8 cellular contexts compared by ENCODE assay signal in genomic region chr9:5628530-5629311, GRCh38. TPM values are rescaled to one million over a fixed set of nuclear protein-coding genes. Genes with fewer than 3 reads are reported as not detected.
A peak's percentile ranks its signal among the peaks of the same experiment; 100 is the strongest.
DNase-seq lines count a peak whose midpoint lies in the region; ATAC-seq and TF ChIP-seq lines count a peak whose summit lies in the region.

TSS of gene RIC1 (plus strand) at chr9:5629107. CDS start at chr9:5629310, 203 bp downstream.

- POLR2A ChIA-PET in PC-9 (lab: Charles Lee; ENCODE audit: unreplicated experiment), result interaction anchor here (0.5 to 0.7 kb wide), 3 partner anchors 110 to 379 kb away, joined by 5 to 7 read pairs (median 6); no protein-coding TSS in a partner anchor

- no peaks in the 10 kb centered on the region for H3K27me3 Mint-ChIP-seq in IgD-negative memory B cell
- no peaks in the 10 kb centered on the region for H3K27me3 Mint-ChIP-seq in activated T-cell treated with anti-CD3 and anti-CD28 coated beads, Interleukin-2, amount 50 U/mL, for 4 hours (ENCODE audit: low read depth)

- peaks cover 5% of the 10 kb centered on the region for H3K36me3 Mint-ChIP-seq in IgD-negative memory B cell
- H3K36me3 Mint-ChIP-seq in activated T-cell treated with anti-CD3 and anti-CD28 coated beads, Interleukin-2, amount 50 U/mL, for 4 hours (ENCODE audit: insufficient read depth), result no peaks in the 10 kb centered on the region

- peaks cover 30 to 54% (median 44%) of the 10 kb centered on the region in 3 donors for H3K4me1 Mint-ChIP-seq in IgD-negative memory B cell
- peaks cover 67% of the 10 kb centered on the region for H3K4me1 Mint-ChIP-seq in activated T-cell treated with anti-CD3 and anti-CD28 coated beads, Interleukin-2, amount 50 U/mL, for 4 hours (ENCODE audit: low read depth)

- WGBS in esophagus, 2 donors, result 0 to 1% methylated on average over 61 to 84 of the region's 84 CpGs

- no TSS peak for BruUV-seq in PC-9 (replicated peaks; lab: Mats Ljungman, UMichigan)

- no peaks in the 10 kb centered on the region for H4K20me1 ChIP-seq in PC-9 (ENCODE audit: insufficient read depth)

- peak within 1 kb of the TSS; percentile 98 to 100 (median 99) for H3K4me3 Mint-ChIP-seq in IgD-negative memory B cell
- H3K4me3 Mint-ChIP-seq in activated T-cell treated with anti-CD3 and anti-CD28 coated beads, Interleukin-2, amount 50 U/mL, for 4 hours, result peak within 1 kb of the TSS; percentile 100

- intact Hi-C loops in PC-9 (cut with micrococcal nuclease; ENCODE audit: unreplicated experiment), result no loop called here

- TF ChIP-seq CTCF in PC-9 (conservative IDR thresholded peaks at IDR 0.05), result no peak

- DNase-seq in DMS153 treated with DMSO at 0.1 percent for 48 hours (lab: John Stamatoyannopoulos, UW; ENCODE audit: unreplicated experiment) (peak; percentile 65), PC-9 (peak; percentile 82)
- DNase-seq in activated T-cell treated with anti-CD3 and anti-CD28 coated beads, Interleukin-2, amount 50 U/mL, for 4 hours, result peak; percentile 85
- peak; percentile 91 for DNase-seq in stimulated activated CD8-positive, alpha-beta memory T cell treated with anti-CD3 and anti-CD28 coated beads, Interleukin-4, amount 100 ng/mL, for 48 hours

- H3K9me3 ChIP-seq in PC-9 (ENCODE audit: insufficient read depth, low read depth) (no peaks in the 10 kb centered on the region), esophagus (ENCODE audit: control insufficient read depth in 2 of 2, insufficient read depth in 1 of 2, low read depth in 1 of 2, low read length in 1 of 2) (no peaks in the 10 kb centered on the region), mucosa of stomach (ENCODE audit: control insufficient read depth, low read length) (no peaks in the 10 kb centered on the region)

- H2AFZ ChIP-seq in PC-9, result peak within 1 kb of the TSS; percentile 96

- no peaks in the 10 kb centered on the region for H3K9me2 ChIP-seq in PC-9 (ENCODE audit: insufficient read depth)

- no peaks in the 10 kb centered on the region for H3K9me3 Mint-ChIP-seq in IgD-negative memory B cell
- H3K9me3 Mint-ChIP-seq in activated T-cell treated with anti-CD3 and anti-CD28 coated beads, Interleukin-2, amount 50 U/mL, for 4 hours, result no peaks in the 10 kb centered on the region

- peak within 1 kb of the TSS; percentile 69 for H3K27ac ChIP-seq in PC-9
- peak within 1 kb of the TSS; percentile 97 to 98 for H3K27ac ChIP-seq in esophagus (ENCODE audit: low read depth in 2 of 2, low read length in 1 of 2)

- peaks cover 46% of the 10 kb centered on the region for H3K4me1 ChIP-seq in PC-9 (replicated peaks; ENCODE audit: insufficient read depth)
- H3K4me1 ChIP-seq in esophagus (ENCODE audit: control insufficient read depth in 2 of 2, insufficient read depth in 2 of 2, low read length in 1 of 2), result peaks cover 0 to 2% of the 10 kb centered on the region in 2 donors
- H3K4me1 ChIP-seq in mucosa of stomach (ENCODE audit: control insufficient read depth, insufficient read depth, low read length), result peaks cover 10% of the 10 kb centered on the region

- H3K4me2 ChIP-seq in PC-9, result peak within 1 kb of the TSS; percentile 86

- H3K27ac Mint-ChIP-seq in IgD-negative memory B cell, result peak within 1 kb of the TSS; percentile 98 to 100 (median 99)

- CTCF ChIA-PET in PC-9 (lab: Charles Lee), result no interaction called here

- H3K79me2 ChIP-seq in PC-9 (ENCODE audit: low read depth), result peaks cover 60% of the 10 kb centered on the region

- H3K27me3 ChIP-seq in PC-9 (ENCODE audit: insufficient read depth, low read depth) (no peaks in the 10 kb centered on the region), esophagus (ENCODE audit: control insufficient read depth in 1 of 2, insufficient read depth in 2 of 2, low read length in 2 of 2) (no peaks in the 10 kb centered on the region), mucosa of stomach (ENCODE audit: control insufficient read depth, insufficient read depth, low read length) (no peaks in the 10 kb centered on the region)

- peak within 1 kb of the TSS; percentile 83 for H3K4me3 ChIP-seq in PC-9
- H3K4me3 ChIP-seq in esophagus (ENCODE audit: low read depth in 1 of 2, low read length in 2 of 2), result peak within 1 kb of the TSS; percentile 80 to 92
- H3K4me3 ChIP-seq in mucosa of stomach (ENCODE audit: low read length), result peak within 1 kb of the TSS; percentile 67

- peaks cover 16% of the 10 kb centered on the region; the same call in 1 of the 2 replicates for H3F3A ChIP-seq in PC-9 (ENCODE audit: insufficient read depth, low read depth)

- no peaks in the 10 kb centered on the region for H3K36me3 ChIP-seq in PC-9 (ENCODE audit: low read depth)
- H3K36me3 ChIP-seq in esophagus (ENCODE audit: control insufficient read depth in 2 of 2, insufficient read depth in 2 of 2, low read length in 1 of 2), result no peaks in the 10 kb centered on the region
- H3K36me3 ChIP-seq in mucosa of stomach (ENCODE audit: control insufficient read depth, insufficient read depth, low read length), result no peaks in the 10 kb centered on the region

- peak within 1 kb of the TSS; percentile 84 for H3K9ac ChIP-seq in mucosa of stomach (ENCODE audit: low read length)

- ATAC-seq in GM21529 (IDR thresholded peaks at IDR 0.05; ENCODE audit: unreplicated experiment), result peak; percentile 53
- peak; percentile 87 to 88 for ATAC-seq in activated T-cell treated with anti-CD3 and anti-CD28 coated beads, Interleukin-2, amount 50 U/mL, for 4 hours

RNA-seq across cellular contexts. Expression of gene RIC1, which starts in this region (rescaled TPM):
- 9.5 TPM for polyA plus RNA-seq in IgD-negative memory B cell
- total RNA-seq in PC-9 (2021), result 11.0 and 13.8 TPM in 2 replicates
- 10 to 100 TPM; 10.5 to 11.2 (median 10.8) TPM for total RNA-seq in activated T-cell treated with anti-CD3 and anti-CD28 coated beads, Interleukin-2, amount 50 U/mL, for 4 hours
- polyA plus RNA-seq in esophagus, result 1 to 10 TPM; 4.3 to 5.8 TPM

Comparison
In these comparisons a context has a peak if more than half of its experiments do, and no peak if none do; other contexts are left out.
1. Peak in every context shown above with its lines: DNase-seq, ATAC-seq, H3K4me3 ChIP-seq and H3K27ac ChIP-seq.